ENCODE assay signal across 11 cellular contexts in genomic region chr3:171825222-171825828, GRCh38. TPM values are rescaled to one million over a fixed set of nuclear protein-coding genes. Genes with fewer than 3 reads are reported as not detected.
DNase-seq lines count a peak whose midpoint lies in the region; ATAC-seq and TF ChIP-seq lines count a peak whose summit lies in the region.
"Had no signal": no experiment of that assay in that cellular context is flagged by ENCODE, and none has a peak within 500 bp of the region (broad histone marks: within the 10 kb centered on the region; RNA-seq: fewer than 3 reads in every experiment).

No MANE protein-coding gene starts in this region.

- TF ChIP-seq POLR2A in erythroblast (IDR thresholded peaks at IDR 0.05; ENCODE audit: low read length), result no peak

- H3K36me3 Mint-ChIP-seq in endothelial cell (ENCODE audit: low read depth, unreplicated experiment), result peaks cover 4% of the 10 kb centered on the region
- H3K36me3 Mint-ChIP-seq: activated naive CD4-positive, alpha-beta T cell treated with anti-CD3 and anti-CD28 coated beads, Interleukin-2, amount 50 U/mL, for 72 hours had no signal

- H3K27ac ChIP-seq in ACC112 (ENCODE audit: low read depth, low read length), result peak overlapping the region; percentile 84

- ATAC-seq in GM18858 (IDR thresholded peaks at IDR 0.05; ENCODE audit: unreplicated experiment) (no peak), HG03521 (IDR thresholded peaks at IDR 0.05; ENCODE audit: unreplicated experiment) (no peak)
- ATAC-seq: activated naive CD4-positive, alpha-beta T cell treated with anti-CD3 and anti-CD28 coated beads, Interleukin-2, amount 50 U/mL, for 72 hours had no signal

- H3K4me3 ChIP-seq in ACC112 (ENCODE audit: low read depth, low read length), result no peak overlapping the region

- peaks cover 76% of the 10 kb centered on the region for H3K4me1 Mint-ChIP-seq in endothelial cell (ENCODE audit: unreplicated experiment)

- H3K9me3 Mint-ChIP-seq in endothelial cell (ENCODE audit: unreplicated experiment), result no peaks in the 10 kb centered on the region
- H3K9me3 Mint-ChIP-seq: activated naive CD4-positive, alpha-beta T cell treated with anti-CD3 and anti-CD28 coated beads, Interleukin-2, amount 50 U/mL, for 72 hours had no signal

- H3K27ac Mint-ChIP-seq in endothelial cell (ENCODE audit: unreplicated experiment), result peak overlapping the region; percentile 81
- H3K27ac Mint-ChIP-seq: activated naive CD4-positive, alpha-beta T cell treated with anti-CD3 and anti-CD28 coated beads, Interleukin-2, amount 50 U/mL, for 72 hours had no signal

- DNase-seq in LHCN-M2 (ENCODE audit: low read depth) (peak; percentile 73), endothelial cell (ENCODE audit: low spot score) (no peak), myocyte (ENCODE audit: low read depth) (peak; percentile 55), cerebellum (ENCODE audit: low spot score) (no peak), erythroblast (lab: John Stamatoyannopoulos, UW) (no peak)
- DNase-seq: BE2C, NCI-H1092 had no signal

- H2AFZ ChIP-seq in ACC112 (ENCODE audit: low read length, unreplicated experiment), result no peak overlapping the region

- H3K4me3 Mint-ChIP-seq in endothelial cell (ENCODE audit: unreplicated experiment), result peak overlapping the region; percentile 2

- H3K4me1 ChIP-seq in ACC112 (ENCODE audit: control insufficient read depth, insufficient read depth, low read length, unreplicated experiment), result peaks cover 39% of the 10 kb centered on the region

- H3K36me3 ChIP-seq in ACC112 (ENCODE audit: insufficient read depth, low read length), result no peaks in the 10 kb centered on the region
- H3K36me3 ChIP-seq: BE2C had no signal

- no peaks in the 10 kb centered on the region for H3K27me3 ChIP-seq in ACC112 (ENCODE audit: insufficient read depth, low read length)
- H3K27me3 ChIP-seq: BE2C had no signal

- no peak for TF ChIP-seq CTCF in endothelial cell (IDR thresholded peaks at IDR 0.05; ENCODE audit: unreplicated experiment)

- H3K79me2 ChIP-seq in ACC112 (ENCODE audit: control insufficient read depth, insufficient read depth, low read length, unreplicated experiment), result no peaks in the 10 kb centered on the region

- peaks cover 2% of the 10 kb centered on the region for H3K27me3 Mint-ChIP-seq in endothelial cell (ENCODE audit: unreplicated experiment)

RNA-seq across cellular contexts. Expression of gene PLD1, which starts 15.0 kb away (rescaled TPM):
- total RNA-seq in LHCN-M2 (2014; rRNA removed) (1.1 and 1.5 TPM in 2 replicates), endothelial cell (ENCODE audit: unreplicated experiment) (61.5 TPM), myocyte (5.3 and 6.0 TPM in 2 replicates), cerebellum (16.8 TPM)
- polyA plus RNA-seq in LHCN-M2 (2012), result 1.1 TPM
- polyA plus RNA-seq in myocyte (2012), result 1.9 TPM

RNA-seq across cellular contexts. Expression of gene TMEM212, which starts 17.8 kb away (rescaled TPM):
- not detected in 2 replicates for total RNA-seq in LHCN-M2 (2014; rRNA removed)
- not detected for polyA plus RNA-seq in LHCN-M2 (2012)
- not detected for total RNA-seq in endothelial cell (ENCODE audit: unreplicated experiment)
- total RNA-seq in myocyte, result not detected in 2 replicates
- not detected for polyA plus RNA-seq in myocyte (2012)
- not detected for total RNA-seq in cerebellum
- total RNA-seq: activated naive CD4-positive, alpha-beta T cell treated with anti-CD3 and anti-CD28 coated beads, Interleukin-2, amount 50 U/mL, for 72 hours had no signal

Comparison
In these comparisons a context has a peak if more than half of its experiments do, and no peak if none do; other contexts are left out.
1. DNase-seq: peak in LHCN-M2 (single experiment) and myocyte (single experiment); none in endothelial cell (single experiment), cerebellum (single experiment) and erythroblast (0 of 2).